8 cellular contexts compared by ENCODE assay signal in the genomic region with DNA sequence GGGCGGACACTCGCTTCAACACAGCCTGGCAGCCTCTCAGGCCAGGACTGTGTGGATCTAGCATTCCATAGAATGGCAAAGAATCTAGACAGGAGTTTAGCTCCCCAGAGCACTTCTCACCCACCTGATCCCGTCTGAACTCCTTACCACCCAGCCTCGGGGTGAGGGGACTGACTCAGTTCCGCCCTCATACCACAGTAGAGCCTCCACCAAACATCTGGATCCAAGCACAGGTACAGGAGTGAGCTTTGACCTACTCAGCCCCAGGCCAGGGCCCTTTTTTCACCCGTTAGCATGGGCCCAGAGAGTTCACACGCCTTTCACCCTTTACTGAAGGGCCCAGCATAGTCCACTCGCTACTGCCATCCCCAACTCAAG. TPM values are rescaled to one million over a fixed set of nuclear protein-coding genes. Genes with fewer than 3 reads are reported as not detected.
A peak's percentile ranks its signal among the peaks of the same experiment; 100 is the strongest.
DNase-seq lines count a peak whose midpoint lies in the region; ATAC-seq, FAIRE-seq and TF ChIP-seq lines count a peak whose summit lies in the region.

No MANE protein-coding gene starts in this region.

- WGBS in suprapubic skin, result 10% methylated on average over 7 of the region's 8 CpGs

- no peaks in the 10 kb centered on the region for H3K36me3 ChIP-seq in suprapubic skin

- H3K27me3 Mint-ChIP-seq in T-helper 1 cell treated with Interleukin-12 subunit alpha and Interleukin-12 subunit beta and Interleukin-4 antibody, amounts not matched to agents 30 μg/mL and 1 μg/mL, for 36 hours (ENCODE audit: low read depth), result no peaks in the 10 kb centered on the region
- H3K27me3 Mint-ChIP-seq in immature natural killer cell (ENCODE audit: low read depth in 3 of 3), result peaks cover 0 to 6% (median 0%) of the 10 kb centered on the region in 3 donors

- H3K27ac Mint-ChIP-seq in T-helper 1 cell treated with Interleukin-12 subunit alpha and Interleukin-12 subunit beta and Interleukin-4 antibody, amounts not matched to agents 30 μg/mL and 1 μg/mL, for 36 hours, result peak overlapping the region; percentile 90
- H3K27ac Mint-ChIP-seq in activated naive CD4-positive, alpha-beta T cell treated with anti-CD3 and anti-CD28 coated beads, Interleukin-2, amount 50 U/mL, for 72 hours, result peak overlapping the region; percentile 88 to 97
- peak overlapping the region; percentile 79 to 94 (median 91) for H3K27ac Mint-ChIP-seq in immature natural killer cell

- DNase-seq in T-helper 1 cell (no peak), immature natural killer cell (no peak), suprapubic skin (ENCODE audit: low spot score in 2 of 2) (no peak), superior temporal gyrus (ENCODE audit: extremely low spot score) (no peak), SHP77 (lab: John Stamatoyannopoulos, UW) (no peak), D721Med (ENCODE audit: insufficient read length, low spot score) (no peak)
- DNase-seq in activated naive CD4-positive, alpha-beta T cell treated with anti-CD3 and anti-CD28 coated beads, Interleukin-2, amount 50 U/mL, for 72 hours (ENCODE audit: low spot score in 2 of 2), result no peak

- TF ChIP-seq POLR2A in suprapubic skin (IDR thresholded peaks at IDR 0.05), result no peak

- H3K9me3 ChIP-seq in suprapubic skin, result no peaks in the 10 kb centered on the region

- no peaks in the 10 kb centered on the region for H3K9me3 Mint-ChIP-seq in T-helper 1 cell treated with Interleukin-12 subunit alpha and Interleukin-12 subunit beta and Interleukin-4 antibody, amounts not matched to agents 30 μg/mL and 1 μg/mL, for 36 hours
- H3K9me3 Mint-ChIP-seq in activated naive CD4-positive, alpha-beta T cell treated with anti-CD3 and anti-CD28 coated beads, Interleukin-2, amount 50 U/mL, for 72 hours, result no peaks in the 10 kb centered on the region
- H3K9me3 Mint-ChIP-seq in immature natural killer cell, result no peaks in the 10 kb centered on the region

- TF ChIP-seq CTCF in suprapubic skin (IDR thresholded peaks at IDR 0.05) (no peak), D721Med (IDR thresholded peaks at IDR 0.05; ENCODE audit: insufficient read depth, missing control alignments) (no peak)

- H3K27me3 ChIP-seq in suprapubic skin, result no peaks in the 10 kb centered on the region

- H3K4me3 ChIP-seq in suprapubic skin, result peak overlapping the region; percentile 93

- peak overlapping the region; percentile 89 for H3K27ac ChIP-seq in suprapubic skin

- no peak for TF ChIP-seq EP300 in suprapubic skin (IDR thresholded peaks at IDR 0.05)

- H3K4me1 ChIP-seq in suprapubic skin, result peaks cover 56% of the 10 kb centered on the region

- peak overlapping the region; percentile 92 for H3K4me3 Mint-ChIP-seq in T-helper 1 cell treated with Interleukin-12 subunit alpha and Interleukin-12 subunit beta and Interleukin-4 antibody, amounts not matched to agents 30 μg/mL and 1 μg/mL, for 36 hours
- H3K4me3 Mint-ChIP-seq in immature natural killer cell, result peak overlapping the region; percentile 86 to 97 (median 93)

- H3K36me3 Mint-ChIP-seq in T-helper 1 cell treated with Interleukin-12 subunit alpha and Interleukin-12 subunit beta and Interleukin-4 antibody, amounts not matched to agents 30 μg/mL and 1 μg/mL, for 36 hours (ENCODE audit: low read depth), result peaks cover 28% of the 10 kb centered on the region
- peaks cover 41 to 43% of the 10 kb centered on the region in 2 donors for H3K36me3 Mint-ChIP-seq in activated naive CD4-positive, alpha-beta T cell treated with anti-CD3 and anti-CD28 coated beads, Interleukin-2, amount 50 U/mL, for 72 hours
- H3K36me3 Mint-ChIP-seq in immature natural killer cell, result peaks cover 0 to 13% (median 4%) of the 10 kb centered on the region in 3 donors

- peaks cover 47% of the 10 kb centered on the region for H3K4me1 Mint-ChIP-seq in T-helper 1 cell treated with Interleukin-12 subunit alpha and Interleukin-12 subunit beta and Interleukin-4 antibody, amounts not matched to agents 30 μg/mL and 1 μg/mL, for 36 hours (ENCODE audit: low read depth)
- H3K4me1 Mint-ChIP-seq in immature natural killer cell, result peaks cover 65 to 72% of the 10 kb centered on the region in 2 donors

- ATAC-seq in activated naive CD4-positive, alpha-beta T cell treated with anti-CD3 and anti-CD28 coated beads, Interleukin-2, amount 50 U/mL, for 72 hours, result peak in 1 of 2 donors; percentile 52

- FAIRE-seq in D721Med (lab: Jason Lieb, UNC), result no peak

RNA-seq across cellular contexts. Expression of gene PSMF1, which starts 0.7 kb away (rescaled TPM):
- 100 to 1,000 TPM in 1 of 2 donors, 10 to 100 TPM in 1; 89.6 to 151 TPM for total RNA-seq in activated naive CD4-positive, alpha-beta T cell treated with anti-CD3 and anti-CD28 coated beads, Interleukin-2, amount 50 U/mL, for 72 hours
- polyA plus RNA-seq in immature natural killer cell, result 100 to 1,000 TPM in 2 of 3 donors, 10 to 100 TPM in 1; 87.6 to 172 (median 140) TPM
- 100 to 1,000 TPM; 106 to 186 (median 142) TPM for total RNA-seq in suprapubic skin
